In the genomic region with DNA sequence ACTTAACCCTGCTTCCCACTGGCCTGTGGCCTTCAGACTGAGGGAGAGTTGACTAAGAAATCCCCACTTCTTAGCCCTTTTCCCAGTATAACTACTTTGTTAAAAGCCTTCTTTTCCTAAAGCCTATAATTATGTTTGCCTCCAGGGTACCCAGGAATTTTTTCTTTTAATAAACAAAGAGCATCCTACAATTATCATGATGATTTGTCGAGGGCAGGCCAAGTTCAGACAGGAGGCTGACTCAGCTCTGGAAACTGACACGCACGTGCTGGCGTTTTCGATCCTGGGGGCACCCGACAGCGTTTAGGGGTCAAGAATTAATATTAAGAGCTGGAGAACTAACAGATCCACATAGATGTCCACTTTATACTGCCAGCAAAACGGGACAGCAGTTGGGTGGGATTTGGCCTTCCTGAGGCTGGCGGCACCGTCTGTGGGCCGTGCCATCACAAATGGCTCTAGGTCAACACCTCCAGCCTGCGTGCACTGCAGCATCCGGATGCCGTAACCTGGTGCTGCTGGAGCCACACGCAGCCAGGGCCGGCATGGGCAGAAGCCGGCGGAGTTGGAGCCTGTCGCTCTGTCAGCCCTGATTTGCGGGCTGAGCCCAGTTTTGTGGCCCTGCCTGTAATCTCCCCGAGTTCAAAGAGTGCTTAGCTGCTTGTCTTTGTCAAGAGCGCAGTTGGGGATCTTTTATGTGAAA, we compare ENCODE assay signal across 1 cellular context.
TF ChIP-seq lines count a peak whose summit lies in the region.

No MANE protein-coding gene starts in this region.

TF ChIP-seq in A549, 52 proteins besides CTCF, POLR2A, EP300 and RAD21:
- TF ChIP-seq, protein P1, sequence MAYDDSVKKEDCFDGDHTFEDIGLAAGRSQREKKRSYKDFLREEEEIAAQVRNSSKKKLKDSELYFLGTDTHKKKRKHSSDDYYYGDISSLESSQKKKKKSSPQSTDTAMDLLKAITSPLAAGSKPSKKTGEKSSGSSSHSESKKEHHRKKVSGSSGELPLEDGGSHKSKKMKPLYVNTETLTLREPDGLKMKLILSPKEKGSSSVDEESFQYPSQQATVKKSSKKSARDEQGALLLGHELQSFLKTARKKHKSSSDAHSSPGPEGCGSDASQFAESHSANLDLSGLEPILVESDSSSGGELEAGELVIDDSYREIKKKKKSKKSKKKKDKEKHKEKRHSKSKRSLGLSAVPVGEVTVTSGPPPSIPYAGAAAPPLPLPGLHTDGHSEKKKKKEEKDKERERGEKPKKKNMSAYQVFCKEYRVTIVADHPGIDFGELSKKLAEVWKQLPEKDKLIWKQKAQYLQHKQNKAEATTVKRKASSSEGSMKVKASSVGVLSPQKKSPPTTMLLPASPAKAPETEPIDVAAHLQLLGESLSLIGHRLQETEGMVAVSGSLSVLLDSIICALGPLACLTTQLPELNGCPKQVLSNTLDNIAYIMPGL (CRISPR knock-in tag; IDR thresholded peaks at IDR 0.05; ENCODE audit: borderline replicate concordance) = no peak
- TF ChIP-seq, protein P2, sequence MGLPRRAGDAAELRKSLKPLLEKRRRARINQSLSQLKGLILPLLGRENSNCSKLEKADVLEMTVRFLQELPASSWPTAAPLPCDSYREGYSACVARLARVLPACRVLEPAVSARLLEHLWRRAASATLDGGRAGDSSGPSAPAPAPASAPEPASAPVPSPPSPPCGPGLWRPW (IDR thresholded peaks at IDR 0.05) = no peak
- TF ChIP-seq CHD2 (IDR thresholded peaks at IDR 0.05; ENCODE audit: low read length, partially characterized antibody) = no peak
- TF ChIP-seq, protein P3, sequence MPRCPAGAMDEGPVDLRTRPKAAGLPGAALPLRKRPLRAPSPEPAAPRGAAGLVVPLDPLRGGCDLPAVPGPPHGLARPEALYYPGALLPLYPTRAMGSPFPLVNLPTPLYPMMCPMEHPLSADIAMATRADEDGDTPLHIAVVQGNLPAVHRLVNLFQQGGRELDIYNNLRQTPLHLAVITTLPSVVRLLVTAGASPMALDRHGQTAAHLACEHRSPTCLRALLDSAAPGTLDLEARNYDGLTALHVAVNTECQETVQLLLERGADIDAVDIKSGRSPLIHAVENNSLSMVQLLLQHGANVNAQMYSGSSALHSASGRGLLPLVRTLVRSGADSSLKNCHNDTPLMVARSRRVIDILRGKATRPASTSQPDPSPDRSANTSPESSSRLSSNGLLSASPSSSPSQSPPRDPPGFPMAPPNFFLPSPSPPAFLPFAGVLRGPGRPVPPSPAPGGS (IDR thresholded peaks at IDR 0.05) = no peak
- TF ChIP-seq RNF2 (IDR thresholded peaks at IDR 0.05; ENCODE audit: borderline replicate concordance, low read depth) = no peak
- no peak for TF ChIP-seq RARB (CRISPR knock-in tag; IDR thresholded peaks at IDR 0.05)
- TF ChIP-seq TP53 (CRISPR knock-in tag; IDR thresholded peaks at IDR 0.05) = no peak
- TF ChIP-seq NPAS2 (CRISPR knock-in tag; IDR thresholded peaks at IDR 0.05; ENCODE audit: borderline replicate concordance) = no peak
- TF ChIP-seq PHF8 (IDR thresholded peaks at IDR 0.05; ENCODE audit: borderline replicate concordance, low read depth) = no peak
- TF ChIP-seq CEBPB (IDR thresholded peaks at IDR 0.05) = no peak
- no peak for TF ChIP-seq ZSCAN20 (CRISPR knock-in tag; IDR thresholded peaks at IDR 0.05)
- no peak for TF ChIP-seq HOXA7 (CRISPR knock-in tag; IDR thresholded peaks at IDR 0.05)
- TF ChIP-seq ESRRA (IDR thresholded peaks at IDR 0.05; ENCODE audit: borderline replicate concordance, low read length) = no peak
- no peak for TF ChIP-seq MAZ (IDR thresholded peaks at IDR 0.05; ENCODE audit: borderline replicate concordance, low read depth, low read length)
